1 cellular context compared by ENCODE assay signal in the genomic region with DNA sequence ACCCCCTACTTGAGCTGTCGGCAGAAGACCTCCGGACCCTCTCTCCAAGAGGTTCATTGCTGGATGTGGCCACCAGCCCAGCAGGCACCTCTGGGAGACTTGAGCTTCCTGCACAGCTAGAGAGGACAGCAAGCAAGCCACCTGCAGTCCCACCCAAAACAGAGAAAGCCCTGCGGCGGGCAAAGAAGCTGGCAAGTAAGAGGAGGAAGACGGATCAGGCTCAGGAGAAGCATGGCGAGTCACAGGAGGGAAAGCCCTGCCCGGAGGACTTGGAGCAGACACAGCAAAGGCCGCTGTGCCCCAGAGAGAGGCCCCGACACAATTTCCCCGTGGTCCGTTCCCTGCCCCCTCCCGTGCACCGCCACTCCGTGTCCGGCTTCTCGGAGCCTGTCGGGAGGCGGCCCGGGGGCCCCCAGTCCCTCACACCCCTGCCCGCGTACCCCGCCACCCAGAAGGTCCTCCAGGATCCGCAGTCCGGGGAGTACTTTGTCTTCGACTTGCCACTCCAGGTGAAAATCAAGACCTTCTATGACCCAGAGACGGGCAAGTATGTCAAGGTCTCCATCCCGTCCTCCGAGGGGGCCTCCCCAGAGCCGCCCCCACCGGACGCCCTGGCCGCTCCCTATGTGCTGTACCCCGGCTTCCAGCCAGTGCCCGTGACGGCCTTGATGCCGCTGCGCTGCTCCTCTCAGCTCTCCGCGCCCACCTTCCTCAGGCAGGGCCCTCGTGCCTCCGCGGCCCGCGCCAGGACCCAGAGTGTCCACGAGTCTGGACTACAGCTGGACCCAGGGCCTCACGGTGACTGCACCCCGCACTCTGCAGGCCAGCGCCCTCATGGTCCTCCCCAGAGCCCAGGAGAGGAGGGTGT.
TF ChIP-seq lines count a peak whose summit lies in the region.

No MANE protein-coding gene starts in this region.

TF ChIP-seq in K562, 482 proteins besides CTCF, POLR2A, EP300 and RAD21:
- peak; percentile 25; the same call in 1 of the 2 replicates for TF ChIP-seq POLR2G (IDR thresholded peaks at IDR 0.05; ENCODE audit: low read depth, low read length)
- TF ChIP-seq, protein P1, sequence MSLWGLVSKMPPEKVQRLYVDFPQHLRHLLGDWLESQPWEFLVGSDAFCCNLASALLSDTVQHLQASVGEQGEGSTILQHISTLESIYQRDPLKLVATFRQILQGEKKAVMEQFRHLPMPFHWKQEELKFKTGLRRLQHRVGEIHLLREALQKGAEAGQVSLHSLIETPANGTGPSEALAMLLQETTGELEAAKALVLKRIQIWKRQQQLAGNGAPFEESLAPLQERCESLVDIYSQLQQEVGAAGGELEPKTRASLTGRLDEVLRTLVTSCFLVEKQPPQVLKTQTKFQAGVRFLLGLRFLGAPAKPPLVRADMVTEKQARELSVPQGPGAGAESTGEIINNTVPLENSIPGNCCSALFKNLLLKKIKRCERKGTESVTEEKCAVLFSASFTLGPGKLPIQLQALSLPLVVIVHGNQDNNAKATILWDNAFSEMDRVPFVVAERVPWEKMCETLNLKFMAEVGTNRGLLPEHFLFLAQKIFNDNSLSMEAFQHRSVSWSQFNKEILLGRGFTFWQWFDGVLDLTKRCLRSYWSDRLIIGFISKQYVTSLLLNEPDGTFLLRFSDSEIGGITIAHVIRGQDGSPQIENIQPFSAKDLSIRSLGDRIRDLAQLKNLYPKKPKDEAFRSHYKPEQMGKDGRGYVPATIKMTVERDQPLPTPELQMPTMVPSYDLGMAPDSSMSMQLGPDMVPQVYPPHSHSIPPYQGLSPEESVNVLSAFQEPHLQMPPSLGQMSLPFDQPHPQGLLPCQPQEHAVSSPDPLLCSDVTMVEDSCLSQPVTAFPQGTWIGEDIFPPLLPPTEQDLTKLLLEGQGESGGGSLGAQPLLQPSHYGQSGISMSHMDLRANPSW (CRISPR knock-in tag; IDR thresholded peaks at IDR 0.05): no peak
